In the genomic region with DNA sequence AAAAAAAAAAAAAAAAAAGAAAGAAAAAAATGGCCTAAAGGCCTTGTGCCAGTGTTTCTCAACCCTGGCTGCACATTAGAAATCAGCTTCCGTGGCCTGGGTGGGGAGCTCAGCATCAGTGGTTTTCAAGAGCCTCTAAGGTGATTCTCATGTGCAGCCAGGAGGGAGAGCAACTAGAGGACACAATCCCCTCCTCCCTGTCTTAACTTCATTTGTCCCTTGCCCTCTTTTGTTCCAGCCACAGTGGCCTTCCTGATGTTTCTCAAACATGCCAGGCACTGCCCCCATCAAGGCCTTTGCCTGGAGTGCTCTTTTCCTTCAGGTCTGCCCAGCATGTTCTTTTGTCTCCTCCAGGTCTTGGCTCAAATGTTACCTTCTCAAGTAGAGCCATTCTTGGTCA, we compare ENCODE assay signal across 16 cellular contexts.
"Had no signal": no experiment of that assay in that cellular context is flagged by ENCODE, and none has a peak within 500 bp of the region (broad histone marks: within the 10 kb centered on the region; RNA-seq: fewer than 3 reads in every experiment).

No MANE protein-coding gene starts in this region.

- H3K27ac ChIP-seq: foreskin keratinocyte, tibial artery, VCaP had no signal

- H3K4me1 ChIP-seq: foreskin keratinocyte, tibial artery had no signal

- H3K4me3 ChIP-seq: right atrium auricular region, tibial artery had no signal

- H3K36me3 ChIP-seq: right atrium auricular region, tibial artery had no signal

- ATAC-seq: activated CD8-positive, alpha-beta T cell treated with anti-CD3 and anti-CD28 coated beads for 36 hours; activated T-cell treated with anti-CD3 and anti-CD28 coated beads, Interleukin-2, amount 50 U/mL, for 72 hours; foreskin keratinocyte; stimulated activated effector memory CD8-positive, alpha-beta T cell treated with anti-CD3 and anti-CD28 coated beads, Interleukin-12 subunit alpha, Interleukin-12 subunit beta, amount 100 ng/mL, for 72 hours; T-cell had no signal

- FAIRE-seq: bronchial epithelial cell, islet of Langerhans had no signal

- H3K9me3 ChIP-seq: right atrium auricular region, tibial artery had no signal

- DNase-seq: activated CD4-positive, alpha-beta T cell treated with anti-CD3 and anti-CD28 coated beads for 4 hours; activated CD8-positive, alpha-beta memory T cell treated with anti-CD3 and anti-CD28 coated beads, Interleukin-2, amount 50 U/mL, for 4 hours; activated CD8-positive, alpha-beta T cell treated with anti-CD3 and anti-CD28 coated beads for 36 hours; activated gamma-delta T cell treated with Interleukin-2 at 50 U/mL for 16 hours; activated naive CD8-positive, alpha-beta T cell treated with anti-CD3 and anti-CD28 coated beads for 36 hours; activated T-cell treated with anti-CD3 and anti-CD28 coated beads, Interleukin-2, amount 50 U/mL, for 72 hours; anterior cingulate cortex; foreskin keratinocyte; small intestine; T-cell; tibial artery had no signal

- H3K27me3 ChIP-seq: foreskin keratinocyte, right atrium auricular region, tibial artery had no signal
